8 cellular contexts compared by ENCODE assay signal in genomic region chr18:31722369-31722957, GRCh38. TPM values are rescaled to one million over a fixed set of nuclear protein-coding genes. Genes with fewer than 3 reads are reported as not detected.
DNase-seq lines count a peak whose midpoint lies in the region; ATAC-seq, FAIRE-seq and TF ChIP-seq lines count a peak whose summit lies in the region.

No MANE protein-coding gene starts in this region.

- no peak for TF ChIP-seq POLR2A in GM12878 (IDR thresholded peaks at IDR 0.05; ENCODE audit: low read depth, low read length)

- RAD21 ChIA-PET in GM12878 (lab: Charles Lee; ENCODE audit: unreplicated experiment), result interaction anchor here (0.7 to 5.4 kb wide), 30 partner anchors 9 to 298 kb away, joined by 3 to 67 read pairs (median 4); no protein-coding TSS in a partner anchor

- no TSS peak for BruUV-seq in GM12878 (replicated peaks; lab: Mats Ljungman, UMichigan)

- DNase-seq in activated gamma-delta T cell treated with Interleukin-2 at 50 U/mL for 16 hours (peak; percentile 70), activated gamma-delta T cell (lab: John Stamatoyannopoulos, UW) (no peak), NCI-H1436 (lab: John Stamatoyannopoulos, UW) (peak; percentile 57), GM12878 (ENCODE audit: low read depth, low spot score) (peak; percentile 43), iPS DF 4.7 (ENCODE audit: extremely low read depth, low spot score) (peak; percentile 84)
- peak; percentile 64 for DNase-seq in T-helper 2 cell treated with Interferon-gamma antibody and Interleukin-4, amounts not matched to agents 5 μg/mL and 100 μg/mL, for 36 hours (ENCODE audit: low spot score)
- peak; percentile 41 to 79 for DNase-seq in stimulated activated CD4-positive, alpha-beta T cell treated with anti-CD3 and anti-CD28 coated beads, Interleukin-12 subunit alpha, Interleukin-12 subunit beta, amount 100 ng/mL, for 24 hours (ENCODE audit: low read depth in 2 of 2)

- peak; percentile 89 for TF ChIP-seq RAD21 in GM12878 (IDR thresholded peaks at IDR 0.05; ENCODE audit: insufficient read depth, low read depth, low read length)

- no peaks in the 10 kb centered on the region for H4K20me1 ChIP-seq in GM12878 (ENCODE audit: control insufficient read depth, insufficient read depth)

- H3K36me3 Mint-ChIP-seq in T-helper 2 cell treated with Interferon-gamma antibody and Interleukin-4, amounts not matched to agents 5 μg/mL and 100 μg/mL, for 36 hours (ENCODE audit: low read depth), result no peaks in the 10 kb centered on the region

- H3K27ac Mint-ChIP-seq in T-helper 2 cell treated with Interferon-gamma antibody and Interleukin-4, amounts not matched to agents 5 μg/mL and 100 μg/mL, for 36 hours, result no peak overlapping the region

- FAIRE-seq in GM12878 (lab: Jason Lieb, UNC), result peak; percentile 70

- H3K4me3 ChIP-seq in GM12878, result no peak overlapping the region

- no peak overlapping the region for H3K4me3 Mint-ChIP-seq in T-helper 2 cell treated with Interferon-gamma antibody and Interleukin-4, amounts not matched to agents 5 μg/mL and 100 μg/mL, for 36 hours

- CTCF ChIA-PET in GM12878 (lab: Yijun Ruan, JAX), result interaction anchor here (0.6 to 6.2 kb wide), 59 partner anchors 8 to 722 kb away, joined by 3 to 224 read pairs (median 5); no protein-coding TSS in a partner anchor

- in situ Hi-C loops in GM12878 (cut with MboI), result loop anchor here (5.0 kb wide), 1 partner anchor 165 kb away; no protein-coding TSS in a partner anchor

- H3K27ac ChIP-seq in GM12878 (ENCODE audit: control insufficient read depth, insufficient read depth), result no peak overlapping the region

- WGBS in GM12878 (ENCODE audit: insufficient coverage, insufficient replicate concordance, low lambda C conversion rate, missing lambda C conversion rate), result 29% methylated on average over 7 of the region's 7 CpGs

- peaks cover 4% of the 10 kb centered on the region for H3K4me1 Mint-ChIP-seq in T-helper 2 cell treated with Interferon-gamma antibody and Interleukin-4, amounts not matched to agents 5 μg/mL and 100 μg/mL, for 36 hours (ENCODE audit: low read depth)

- intact Hi-C loops in GM12878 (cut with micrococcal nuclease; ENCODE audit: unreplicated experiment), result loop anchor here (1.0 to 10.0 kb wide), 6 partner anchors 90 to 748 kb away; no protein-coding TSS in a partner anchor

- SMC1A ChIA-PET in GM12878 (lab: Charles Lee; ENCODE audit: uncharacterized antibody, unreplicated experiment), result interaction anchor here (0.8 to 6.2 kb wide), 44 partner anchors 8 to 298 kb away, joined by 3 to 87 read pairs (median 4); no protein-coding TSS in a partner anchor

- H3K27me3 ChIP-seq in GM12878 (replicated peaks in 1 of 2; ENCODE audit: control insufficient read depth in 2 of 2, insufficient read depth in 2 of 2, low read length in 1 of 2), result no peaks in the 10 kb centered on the region

- ATAC-seq in HG02870 (IDR thresholded peaks at IDR 0.05; ENCODE audit: unreplicated experiment) (peak; percentile 93), GM12878 (peak; percentile 100)

- no peaks in the 10 kb centered on the region for H3K36me3 ChIP-seq in GM12878 (ENCODE audit: control insufficient read depth in 2 of 2, insufficient read depth in 2 of 2, low read length in 1 of 2)

- no peak overlapping the region for H2AFZ ChIP-seq in GM12878 (ENCODE audit: control insufficient read depth, low read depth, low read length)

- peaks cover 34% of the 10 kb centered on the region for H3K27me3 Mint-ChIP-seq in T-helper 2 cell treated with Interferon-gamma antibody and Interleukin-4, amounts not matched to agents 5 μg/mL and 100 μg/mL, for 36 hours (ENCODE audit: low read depth)

- no peak for TF ChIP-seq EP300 in GM12878 (IDR thresholded peaks at IDR 0.05; ENCODE audit: borderline replicate concordance in 1 of 2, control insufficient read depth in 1 of 2, low read depth in 2 of 2, low read length in 2 of 2)

- TF ChIP-seq CTCF in GM12878 (IDR thresholded peaks at IDR 0.05 in 2 of 3, conservative IDR thresholded peaks at IDR 0.05 in 1 of 3; ENCODE audit: control insufficient read depth in 2 of 3, extremely low read depth in 1 of 3, insufficient read depth in 1 of 3, low read depth in 3 of 3, low read length in 3 of 3), result peak; percentile 88 to 92 (median 90)

- POLR2A ChIA-PET in GM12878 (lab: Charles Lee), result interaction anchor here (0.7 to 1.3 kb wide), 2 partner anchors 166 to 180 kb away, joined by 3 read pairs; no protein-coding TSS in a partner anchor

- H3K4me1 ChIP-seq in GM12878 (ENCODE audit: control insufficient read depth, insufficient read depth, low read length), result no peaks in the 10 kb centered on the region

- H3K9me3 ChIP-seq in GM12878 (replicated peaks; ENCODE audit: control insufficient read depth, insufficient read depth, low read length), result no peaks in the 10 kb centered on the region; the same call in 1 of the 3 replicates

- no peak overlapping the region for H3K9ac ChIP-seq in GM12878 (ENCODE audit: control insufficient read depth, insufficient read depth, low read length)

- H3K9me3 Mint-ChIP-seq in T-helper 2 cell treated with Interferon-gamma antibody and Interleukin-4, amounts not matched to agents 5 μg/mL and 100 μg/mL, for 36 hours, result peaks cover 9% of the 10 kb centered on the region

- no peaks in the 10 kb centered on the region for H3K79me2 ChIP-seq in GM12878 (ENCODE audit: control insufficient read depth, insufficient read depth, low read length)

- no peak overlapping the region for H3K4me2 ChIP-seq in GM12878 (ENCODE audit: control insufficient read depth, insufficient read depth)

TF ChIP-seq in GM12878, 131 proteins besides CTCF, POLR2A, EP300 and RAD21:
- TF ChIP-seq RFX5 (IDR thresholded peaks at IDR 0.05; ENCODE audit: low read depth, low read length), result no peak
- peak; percentile 90 for TF ChIP-seq SMC3 (IDR thresholded peaks at IDR 0.05; ENCODE audit: borderline replicate concordance, low read length)
- peak; percentile 58 for TF ChIP-seq YY1 (IDR thresholded peaks at IDR 0.05; ENCODE audit: low read depth, low read length)

RNA-seq across cellular contexts. Expression of gene B4GALT6, which starts 38.1 kb away (rescaled TPM):
- total RNA-seq in GM12878 (2013; cell fraction: nucleolus; rRNA removed), result 40.1 and 41.4 TPM in 2 replicates
- total RNA-seq in GM12878 (2014; rRNA removed), result 14.8 and 17.8 TPM in 2 replicates
- total RNA-seq in GM12878 (2014; rRNA removed; fragmentation: Illumina TruSeq; extraction: Trizol), result 20.8 and 21.9 TPM in 2 replicates
- 43.0 and 44.5 TPM in 2 replicates for total RNA-seq in GM12878 (2021)
- 6.5 TPM for polyA plus RNA-seq in GM12878 (2011; ENCODE audit: low read depth)
- 47.4 and 82.7 TPM in 2 replicates for polyA plus RNA-seq in GM12878 (2011; rRNA removed)
- 11.0 and 15.6 TPM in 2 replicates for polyA plus RNA-seq in GM12878 (2011; cell fraction: cytosol; rRNA removed)
- polyA plus RNA-seq in GM12878 (2011; cell fraction: nucleus; rRNA removed), result 32.3 and 32.5 TPM in 2 replicates
- 18.1 and 21.1 TPM in 2 replicates for polyA plus RNA-seq in GM12878 (2012)
- 35.7 and 48.3 TPM in 2 replicates for polyA plus RNA-seq in GM12878 (2014; fragmentation: Illumina TruSeq; extraction: Trizol)
- polyA plus RNA-seq in GM12878 (2014; fragmentation: Nextera tagmentation; extraction: Ambion mirVana), result 10 to 100 TPM; 13.4 to 14.1 TPM
- polyA plus RNA-seq in GM12878 (2014; rRNA removed), result 20.2 and 21.3 TPM in 2 replicates
- 10 to 100 TPM; 11.9 to 13.6 TPM for polyA plus RNA-seq in GM12878 (2016; fragmentation: Nextera tagmentation; extraction: Ambion mirVana)
- polyA minus RNA-seq in GM12878 (2011; rRNA and poly(A)+ RNA removed), result 26.6 and 46.6 TPM in 2 replicates
- 24.7 and 28.3 TPM in 2 replicates for polyA minus RNA-seq in GM12878 (2011; cell fraction: cytosol; rRNA and poly(A)+ RNA removed)
- polyA minus RNA-seq in GM12878 (2011; cell fraction: nucleus; rRNA and poly(A)+ RNA removed), result 15.2 and 19.9 TPM in 2 replicates

RNA-seq across cellular contexts. Expression of gene SLC25A52, which starts 38.2 kb away (rescaled TPM):
- 0.66 and 0.84 TPM in 2 replicates for total RNA-seq in GM12878 (2013; cell fraction: nucleolus; rRNA removed)
- total RNA-seq in GM12878 (2014; rRNA removed), result not detected in 2 replicates
- not detected in 2 replicates for total RNA-seq in GM12878 (2014; rRNA removed; fragmentation: Illumina TruSeq; extraction: Trizol)
- total RNA-seq in GM12878 (2021), result not detected in 2 replicates
- not detected for polyA plus RNA-seq in GM12878 (2011; ENCODE audit: low read depth)
- 0.09 TPM in 1 of 2 replicates, not detected in the other for polyA plus RNA-seq in GM12878 (2011; rRNA removed)
- polyA plus RNA-seq in GM12878 (2011; cell fraction: cytosol; rRNA removed), result not detected in 2 replicates
- polyA plus RNA-seq in GM12878 (2011; cell fraction: nucleus; rRNA removed), result not detected in 2 replicates
- not detected in 2 replicates for polyA plus RNA-seq in GM12878 (2012)
- not detected in 2 replicates for polyA plus RNA-seq in GM12878 (2014; fragmentation: Illumina TruSeq; extraction: Trizol)
- not detected for polyA plus RNA-seq in GM12878 (2014; fragmentation: Nextera tagmentation; extraction: Ambion mirVana)
- polyA plus RNA-seq in GM12878 (2014; rRNA removed), result not detected in 2 replicates
- not detected for polyA plus RNA-seq in GM12878 (2016; fragmentation: Nextera tagmentation; extraction: Ambion mirVana)
- polyA minus RNA-seq in GM12878 (2011; rRNA and poly(A)+ RNA removed), result 0.21 TPM in 1 of 2 replicates, not detected in the other
- polyA minus RNA-seq in GM12878 (2011; cell fraction: cytosol; rRNA and poly(A)+ RNA removed), result not detected in 2 replicates
- not detected in 2 replicates for polyA minus RNA-seq in GM12878 (2011; cell fraction: nucleus; rRNA and poly(A)+ RNA removed)
